Comparison of ENCODE assay signal across 1 cellular context in the genomic region with DNA sequence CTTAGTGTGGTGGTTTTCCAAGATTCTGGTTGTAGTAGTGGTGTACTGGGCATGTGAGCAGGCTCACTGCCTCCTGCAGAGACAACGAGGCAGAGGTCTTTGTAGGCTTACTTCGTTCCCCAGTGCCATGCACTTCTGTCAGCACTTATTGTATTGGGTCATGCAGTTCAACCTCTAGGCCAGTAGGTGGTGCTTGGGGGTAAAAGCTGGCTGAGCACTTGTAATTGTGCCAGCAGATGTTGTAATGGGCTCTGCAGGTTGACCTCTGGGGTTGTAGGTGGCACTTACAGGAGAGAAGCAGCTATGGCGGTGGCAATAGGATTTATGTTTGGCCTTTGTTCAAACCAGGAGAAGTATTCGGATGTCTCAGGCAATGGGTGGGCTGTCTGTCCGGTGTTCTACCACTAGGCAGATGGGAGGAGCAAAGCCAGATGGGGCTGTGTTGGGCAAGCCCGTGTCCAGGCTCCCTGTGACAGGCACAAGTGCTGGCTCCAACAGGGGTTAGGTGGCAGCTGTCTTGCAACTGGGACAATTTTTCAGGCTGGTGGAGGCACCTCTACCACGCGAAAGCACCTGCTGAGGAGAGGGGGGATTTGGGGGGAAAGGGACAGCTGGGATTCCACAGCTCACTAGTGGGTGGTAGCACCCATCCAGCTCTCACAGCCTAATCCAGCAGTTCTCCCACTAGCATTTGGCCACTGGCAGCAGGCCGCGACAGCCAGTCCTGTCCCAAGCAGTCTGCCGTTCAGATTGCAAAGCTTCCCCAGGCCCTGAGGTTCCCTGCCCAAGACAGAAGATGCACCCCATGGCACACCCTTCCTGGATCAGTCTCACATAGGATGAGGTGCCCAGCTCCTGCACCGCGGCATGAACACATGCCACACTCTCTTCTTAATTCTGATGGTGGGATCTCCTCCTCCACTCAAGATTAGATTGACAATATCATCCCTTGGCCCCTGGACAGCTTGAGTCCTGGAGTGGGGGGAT.
TF ChIP-seq lines count a peak whose summit lies in the region.

No MANE protein-coding gene starts in this region.

TF ChIP-seq in GM12891, 5 proteins besides CTCF, POLR2A, EP300 and RAD21 (continued from another document):
- TF ChIP-seq POLR2AphosphoS5 (IDR thresholded peaks at IDR 0.05; ENCODE audit: low read depth, low read length) (no peak), TAF1 (IDR thresholded peaks at IDR 0.05; ENCODE audit: low read depth, low read length) (no peak), SPI1 (IDR thresholded peaks at IDR 0.05; ENCODE audit: low read depth, low read length) (no peak), POU2F2 (IDR thresholded peaks at IDR 0.05; ENCODE audit: low read depth, low read length) (no peak)
TF ChIP-seq in GM12891: peak in this region for 0.
